In the genomic region with DNA sequence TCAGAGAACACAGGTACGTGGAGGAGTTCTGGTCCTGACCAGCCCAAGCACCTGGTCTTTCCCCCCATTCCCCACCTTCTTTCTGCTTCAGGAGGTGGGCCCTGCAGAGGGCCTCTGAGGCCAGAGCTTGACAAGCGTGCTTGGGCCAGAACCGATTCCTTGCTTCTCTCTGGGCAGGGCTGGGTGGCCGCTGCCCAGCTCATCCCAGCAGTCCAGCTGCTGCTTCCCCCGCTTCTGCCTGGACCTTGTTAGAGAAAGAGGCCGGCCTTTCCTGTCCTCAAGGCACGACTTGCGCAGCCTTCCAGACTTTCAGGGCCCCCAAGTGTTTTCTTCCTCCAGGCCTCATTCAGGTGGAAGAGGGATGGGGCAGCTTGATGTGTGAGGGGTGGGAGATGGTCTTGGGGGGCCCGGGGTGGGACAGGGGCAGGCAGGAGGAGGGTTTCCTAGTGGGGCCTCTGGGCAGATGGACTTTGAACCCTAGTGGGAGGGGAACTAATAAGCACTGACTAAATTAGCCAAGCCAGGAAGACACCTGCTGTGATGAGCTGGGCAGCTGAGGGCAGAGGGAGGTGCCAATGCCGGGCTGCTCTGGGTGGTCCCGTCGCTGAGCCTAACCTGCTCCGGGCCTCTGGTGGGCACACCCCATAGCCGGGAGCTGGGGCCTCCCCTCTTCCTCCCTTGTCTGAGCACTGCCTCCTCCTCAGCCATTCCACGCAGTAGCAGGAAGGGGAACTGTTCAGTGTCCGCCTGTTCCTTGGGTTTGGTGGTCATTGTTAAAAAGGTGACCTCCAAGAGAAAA, we compare ENCODE assay signal across 15 cellular contexts. TPM values are rescaled to one million over a fixed set of nuclear protein-coding genes. Genes with fewer than 3 reads are reported as not detected.
DNase-seq lines count a peak whose midpoint lies in the region; ATAC-seq, FAIRE-seq and TF ChIP-seq lines count a peak whose summit lies in the region.
"Had no signal": no experiment of that assay in that cellular context is flagged by ENCODE, and none has a peak within 500 bp of the region (broad histone marks: within the 10 kb centered on the region; RNA-seq: fewer than 3 reads in every experiment).

No MANE protein-coding gene starts in this region.

- H3K9ac ChIP-seq in BLaER1 treated with 17β-estradiol and CSF1 and Interleukin-3, amounts not matched to agents 10 nM and 100 nM = peak overlapping the region in 1 of 11 experiments; percentile 37; a peak in 1 of 22 replicates

- TF ChIP-seq CTCF in Peyer's patch (IDR thresholded peaks at IDR 0.05) (no peak), left ventricle myocardium inferior (IDR thresholded peaks at IDR 0.05; ENCODE audit: borderline replicate concordance) (no peak), pancreas (IDR thresholded peaks at IDR 0.05) (no peak)

- FAIRE-seq in pancreas (lab: Jason Lieb, UNC) = no peak

- H3K27me3 ChIP-seq in BLaER1 treated with 17β-estradiol and CSF1 and Interleukin-3, amounts not matched to agents 10 nM and 100 nM = no peaks in the 10 kb centered on the region
- H3K27me3 ChIP-seq in Peyer's patch (no peaks in the 10 kb centered on the region), left ventricle myocardium inferior (ENCODE audit: low read depth) (no peaks in the 10 kb centered on the region), pancreas (no peaks in the 10 kb centered on the region)
- H3K27me3 ChIP-seq: SJSA1 had no signal

- ATAC-seq in pancreas (peak in 2 of 4 donors; percentile 13 to 20), HG03457 (IDR thresholded peaks at IDR 0.05; ENCODE audit: unreplicated experiment) (no peak), GM18511 (IDR thresholded peaks at IDR 0.05; ENCODE audit: unreplicated experiment) (no peak)
- ATAC-seq: activated CD8-positive, alpha-beta memory T cell treated with anti-CD3 and anti-CD28 coated beads, Interleukin-2, amount 10 ng/mL, durations not matched to agents 7 days and 5 days had no signal

- H3K4me1 ChIP-seq in BLaER1 treated with 17β-estradiol and CSF1 and Interleukin-3, amounts not matched to agents 10 nM and 100 nM = peaks cover 77 to 94% (median 79%) of the 10 kb centered on the region in 10 experiments
- H3K4me1 ChIP-seq in Peyer's patch (peaks cover 0 to 61% (median 10%) of the 10 kb centered on the region in 4 donors), left ventricle myocardium inferior (peaks cover 54% of the 10 kb centered on the region), pancreas (peaks cover 18 to 33% (median 19%) of the 10 kb centered on the region in 3 donors)
- H3K4me1 ChIP-seq: SJSA1 had no signal

- no peak overlapping the region for H3K4me3 ChIP-seq in BLaER1 treated with 17β-estradiol and CSF1 and Interleukin-3, amounts not matched to agents 10 nM and 100 nM
- H3K4me3 ChIP-seq in Peyer's patch (no peak overlapping the region), left ventricle myocardium inferior (no peak overlapping the region), pancreas (no peak overlapping the region)
- H3K4me3 ChIP-seq: SJSA1, smooth muscle cell had no signal

- H3K36me3 ChIP-seq in BLaER1 treated with 17β-estradiol and CSF1 and Interleukin-3, amounts not matched to agents 10 nM and 100 nM = peaks cover 0 to 7% (median 0%) of the 10 kb centered on the region in 11 experiments; a peak in 3 of 22 replicates
- H3K36me3 ChIP-seq in Peyer's patch (no peaks in the 10 kb centered on the region), left ventricle myocardium inferior (no peaks in the 10 kb centered on the region), pancreas (no peaks in the 10 kb centered on the region)
- H3K36me3 ChIP-seq: SJSA1 had no signal

- no peaks in the 10 kb centered on the region for H3K9me3 ChIP-seq in BLaER1 treated with 17β-estradiol and CSF1 and Interleukin-3, amounts not matched to agents 10 nM and 100 nM (replicated peaks in 1 of 11)
- H3K9me3 ChIP-seq in Peyer's patch (no peaks in the 10 kb centered on the region), left ventricle myocardium inferior (replicated peaks) (no peaks in the 10 kb centered on the region), pancreas (no peaks in the 10 kb centered on the region)
- H3K9me3 ChIP-seq: SJSA1 had no signal

- peak overlapping the region; percentile 4 to 94 (median 62); a peak in 18 of 22 replicates for H3K4me2 ChIP-seq in BLaER1 treated with 17β-estradiol and CSF1 and Interleukin-3, amounts not matched to agents 10 nM and 100 nM
- H3K4me2 ChIP-seq: smooth muscle cell had no signal

- WGBS in pancreas, 2 donors = 52 to 56% methylated on average over 16 of the region's 16 CpGs

- peaks cover 15 to 87% (median 60%) of the 10 kb centered on the region in 11 experiments; a peak in 16 of 22 replicates for H4K20me1 ChIP-seq in BLaER1 treated with 17β-estradiol and CSF1 and Interleukin-3, amounts not matched to agents 10 nM and 100 nM

- intact Hi-C loops in left ventricle myocardium inferior (cut with micrococcal nuclease) = no loop called here
- intact Hi-C loops in pancreas (cut with DNase I) = no loop called here

- H3K27ac ChIP-seq in BLaER1 treated with 17β-estradiol and CSF1 and Interleukin-3, amounts not matched to agents 10 nM and 100 nM = peak overlapping the region in 5 of 11 experiments; percentile 10 to 89 (median 43); a peak in 6 of 22 replicates
- H3K27ac ChIP-seq in Peyer's patch (peak overlapping the region in 3 of 4 donors; percentile 55 to 80 (median 61)), left ventricle myocardium inferior (replicated peaks) (peak overlapping the region; percentile 61), pancreas (peak overlapping the region in 3 of 4 donors; percentile 22 to 65 (median 55))
- H3K27ac ChIP-seq: SJSA1 had no signal

- no peak for TF ChIP-seq POLR2A in Peyer's patch (IDR thresholded peaks at IDR 0.05)

- DNase-seq in Peyer's patch (peak in 1 of 3 donors; percentile 63), left ventricle myocardium inferior (no peak), pancreas (peak in 1 of 6 donors; percentile 29), NCI-H748 treated with DMSO at 0.1 percent for 48 hours (lab: John Stamatoyannopoulos, UW) (no peak)
- no peak for DNase-seq in activated CD4-positive, alpha-beta T cell treated with anti-CD3 and anti-CD28 coated beads, Interleukin-2, amount 50 U/mL, for 1 hour
- DNase-seq: activated CD8-positive, alpha-beta memory T cell treated with anti-CD3 and anti-CD28 coated beads, Interleukin-2, amount 10 ng/mL, durations not matched to agents 7 days and 5 days; activated naive CD4-positive, alpha-beta T cell treated with Interleukin-2 at 50 U/mL for 16 hours; head of caudate nucleus; MM.1S; NCI-H2081 treated with DMSO at 0.1 percent for 48 hours had no signal

RNA-seq across cellular contexts. Expression of gene ARHGEF10L, which starts 36.5 kb away (rescaled TPM):
- 100 to 1,000 TPM in 3 of 4 donors, 10 to 100 TPM in 1; 72.7 to 177 (median 156) TPM for total RNA-seq in Peyer's patch
- total RNA-seq in left ventricle myocardium inferior = 59.1 TPM
- total RNA-seq in pancreas = 10 to 100 TPM; 36.2 to 58.7 (median 48.2) TPM
- polyA plus RNA-seq in pancreas = 100 to 1,000 TPM; 103 to 104 TPM
- total RNA-seq: activated CD8-positive, alpha-beta memory T cell treated with anti-CD3 and anti-CD28 coated beads, Interleukin-2, amount 10 ng/mL, durations not matched to agents 7 days and 5 days had no signal
